Comparison of ENCODE assay signal across 8 cellular contexts in the genomic region with DNA sequence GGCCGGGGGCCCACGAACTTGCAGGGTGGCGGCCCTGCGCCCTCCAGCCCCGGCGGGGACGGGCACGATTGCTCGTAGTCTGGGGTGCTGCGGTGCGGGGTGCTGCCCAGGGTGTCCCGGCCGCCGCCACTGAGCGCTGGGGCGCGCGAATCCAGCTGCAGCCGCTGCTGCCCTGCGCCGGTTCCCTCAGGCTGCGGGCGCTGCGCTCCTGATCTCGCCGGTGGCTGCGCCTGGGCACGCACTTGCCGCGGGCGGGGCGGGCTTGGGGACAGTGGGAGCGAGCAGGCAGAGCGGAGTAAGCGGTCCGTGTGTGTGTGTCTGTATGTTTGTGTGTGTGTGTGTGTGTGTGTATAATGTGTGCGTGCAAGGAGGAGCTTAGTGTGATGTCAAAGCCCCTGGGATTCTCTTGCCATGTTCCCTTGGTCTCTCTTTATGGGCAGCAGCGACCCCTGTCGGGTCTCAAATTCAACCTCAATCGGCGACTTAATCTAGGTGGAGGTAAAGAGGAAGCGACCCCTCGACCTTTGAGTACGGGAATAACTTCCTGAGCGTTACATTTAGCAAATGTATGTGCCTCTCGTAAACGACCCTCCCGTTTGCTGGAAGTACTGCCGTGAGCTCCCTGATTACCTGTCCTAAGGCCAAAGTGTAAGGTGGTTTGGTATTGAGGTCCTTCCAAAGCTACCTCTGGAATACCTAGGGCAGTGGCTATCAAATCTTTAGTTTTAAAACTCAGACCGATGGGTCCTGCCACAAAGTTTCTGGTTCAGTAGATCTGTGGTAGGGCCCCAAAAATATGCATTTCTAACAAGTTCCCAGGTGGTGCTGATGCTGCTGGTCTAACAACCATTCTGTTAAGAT. TPM values are rescaled to one million over a fixed set of nuclear protein-coding genes. Genes with fewer than 3 reads are reported as not detected.
A peak's percentile ranks its signal among the peaks of the same experiment; 100 is the strongest.
DNase-seq lines count a peak whose midpoint lies in the region; ATAC-seq and TF ChIP-seq lines count a peak whose summit lies in the region.

TSS of gene RNF150 (minus strand) at position 324 of the 861 bp plus-strand sequence.

- no peaks in the 10 kb centered on the region for H3K9me3 Mint-ChIP-seq in activated naive CD4-positive, alpha-beta T cell treated with anti-CD3 and anti-CD28 coated beads, Interleukin-2, amount 50 U/mL, for 72 hours
- no peaks in the 10 kb centered on the region for H3K9me3 Mint-ChIP-seq in neural crest cell

- peaks cover 0 to 34% (median 4%) of the 10 kb centered on the region in 4 donors for H3K4me1 ChIP-seq in tibial artery

- H3K27ac ChIP-seq in tibial artery, result peak within 1 kb of the TSS; percentile 70 to 74

- no peaks in the 10 kb centered on the region for H3K9me3 ChIP-seq in tibial artery

- DNase-seq in COLO829 (ENCODE audit: low spot score), result peak; percentile 95
- peak; percentile 77 for DNase-seq in HPDE6-E6E7 (ENCODE audit: extremely low spot score)
- peak; percentile 75 for DNase-seq in NCI-H82 treated with DMSO at 0.1 percent for 48 hours (lab: John Stamatoyannopoulos, UW; ENCODE audit: unreplicated experiment)
- peak in 1 of 2 donors; percentile 64 for DNase-seq in activated naive CD4-positive, alpha-beta T cell treated with anti-CD3 and anti-CD28 coated beads, Interleukin-2, amount 50 U/mL, for 72 hours (ENCODE audit: low spot score in 2 of 2)
- peak; percentile 39 for DNase-seq in glomerular endothelial cell (ENCODE audit: extremely low read depth, low read depth, low spot score)
- peak; percentile 77 for DNase-seq in neural crest cell (ENCODE audit: low read depth, low spot score)
- DNase-seq in tibial artery, result peak; percentile 67 to 86

- no peaks in the 10 kb centered on the region for H3K27me3 ChIP-seq in tibial artery

- intact Hi-C loops in tibial artery (cut with DNase I; ENCODE audit: low total_unique reads), result loop anchor here (2.0 to 5.0 kb wide), 2 partner anchors 131 to 273 kb away; no protein-coding TSS in a partner anchor

- ATAC-seq in GM19463 (IDR thresholded peaks at IDR 0.05; ENCODE audit: unreplicated experiment), result peak; percentile 59
- peak; percentile 58 to 82 for ATAC-seq in activated naive CD4-positive, alpha-beta T cell treated with anti-CD3 and anti-CD28 coated beads, Interleukin-2, amount 50 U/mL, for 72 hours

- H3K4me3 Mint-ChIP-seq in neural crest cell, result peak within 1 kb of the TSS; percentile 100

- peaks cover 36% of the 10 kb centered on the region for H3K4me1 Mint-ChIP-seq in neural crest cell

- H3K27me3 Mint-ChIP-seq in neural crest cell (ENCODE audit: low read depth), result peaks cover 47% of the 10 kb centered on the region

- H3K4me3 ChIP-seq in tibial artery, result peak within 1 kb of the TSS; percentile 70 to 71

- TF ChIP-seq CTCF in neural crest cell (conservative IDR thresholded peaks at IDR 0.05) (peak; percentile 81), tibial artery (IDR thresholded peaks at IDR 0.05) (peak; percentile 69 to 77)

- H3K36me3 Mint-ChIP-seq in activated naive CD4-positive, alpha-beta T cell treated with anti-CD3 and anti-CD28 coated beads, Interleukin-2, amount 50 U/mL, for 72 hours, result no peaks in the 10 kb centered on the region
- H3K36me3 Mint-ChIP-seq in neural crest cell (ENCODE audit: low read depth), result no peaks in the 10 kb centered on the region

- H3K36me3 ChIP-seq in tibial artery, result no peaks in the 10 kb centered on the region

- no peak within 1 kb of the TSS for H3K27ac Mint-ChIP-seq in activated naive CD4-positive, alpha-beta T cell treated with anti-CD3 and anti-CD28 coated beads, Interleukin-2, amount 50 U/mL, for 72 hours
- peak within 1 kb of the TSS; percentile 86 for H3K27ac Mint-ChIP-seq in neural crest cell (ENCODE audit: unreplicated experiment)

RNA-seq across cellular contexts. Expression of gene RNF150, which starts in this region (rescaled TPM):
- under 1 TPM in 1 of 2 donors, not detected in 1; 0.08 TPM for total RNA-seq in activated naive CD4-positive, alpha-beta T cell treated with anti-CD3 and anti-CD28 coated beads, Interleukin-2, amount 50 U/mL, for 72 hours
- total RNA-seq in glomerular endothelial cell, result 0.53 and 0.93 TPM in 2 replicates
- total RNA-seq in neural crest cell, result 21.0 and 23.3 TPM in 2 replicates

Comparison
In these comparisons a context has a peak if more than half of its experiments do, and no peak if none do; other contexts are left out.
1. RNA of gene RNF150 (total RNA-seq): 21.0 to 23.3 TPM in neural crest cell; 0.53 to 0.93 TPM in glomerular endothelial cell and 0.08 TPM in activated naive CD4-positive, alpha-beta T cell treated with anti-CD3 and anti-CD28 coated beads, Interleukin-2, amount 50 U/mL, for 72 hours; every median in the first group is over 10 times any median in the second.
2. Peak in ATAC-seq in activated naive CD4-positive, alpha-beta T cell treated with anti-CD3 and anti-CD28 coated beads, Interleukin-2, amount 50 U/mL, for 72 hours; RNA of the gene not detected or under 1 TPM.
3. Peak in DNase-seq in glomerular endothelial cell; RNA of the gene not detected or under 1 TPM.